ENCODE assay signal across 19 cellular contexts in genomic region chr5:159780246-159780645, GRCh38.
"Had no signal": no experiment of that assay in that cellular context is flagged by ENCODE, and none has a peak within 500 bp of the region (broad histone marks: within the 10 kb centered on the region; RNA-seq: fewer than 3 reads in every experiment).

No MANE protein-coding gene starts in this region.

- H3K27ac ChIP-seq: body of pancreas, gastrocnemius medialis, left ventricle myocardium inferior, psoas muscle, right lobe of liver had no signal

- H3K9me3 ChIP-seq: body of pancreas, gastrocnemius medialis, left ventricle myocardium inferior, psoas muscle, right lobe of liver had no signal

- H3K36me3 ChIP-seq: gastrocnemius medialis, left ventricle myocardium inferior, right lobe of liver had no signal

- ATAC-seq: activated CD8-positive, alpha-beta memory T cell treated with anti-CD3 and anti-CD28 coated beads, Interleukin-2, amount 10 ng/mL, durations not matched to agents 7 days and 5 days; activated T-cell treated with anti-CD3 and anti-CD28 coated beads, Interleukin-2, amount 50 U/mL, for 4 hours; body of pancreas; esophagus mucosa; gastrocnemius medialis; natural killer cell treated with Interleukin-12 subunit alpha and Interleukin-12 subunit beta and Interleukin-15 and Interleukin-18, amount 100 ng/mL, for 72 hours; psoas muscle; right lobe of liver; stimulated activated naive CD8-positive, alpha-beta T cell treated with anti-CD3 and anti-CD28 coated beads, Interleukin-15, Interleukin-2, amounts not matched to agents 100 U/mL and 50 U/mL, for 24 hours had no signal

- H3K4me3 ChIP-seq: body of pancreas, gastrocnemius medialis, left ventricle myocardium inferior, psoas muscle, right lobe of liver had no signal

- DNase-seq: activated CD4-positive, alpha-beta T cell treated with anti-CD3 and anti-CD28 coated beads, Interleukin-2, amount 50 U/mL, for 1 hour; activated CD4-positive, CD25-positive, alpha-beta regulatory T cell; activated CD8-positive, alpha-beta memory T cell treated with anti-CD3 and anti-CD28 coated beads, Interleukin-2, amount 10 ng/mL, durations not matched to agents 7 days and 5 days; activated gamma-delta T cell treated with Interleukin-2 at 50 U/mL for 16 hours; activated T-cell treated with anti-CD3 and anti-CD28 coated beads, Interleukin-2, amount 50 U/mL, for 4 hours; body of pancreas; endodermal cell; gastrocnemius medialis; islet precursor cell; left ventricle myocardium inferior; mesenchymal stem cell; occipital lobe; psoas muscle; right lobe of liver; stimulated activated naive CD8-positive, alpha-beta T cell treated with anti-CD3 and anti-CD28 coated beads, Interleukin-15, Interleukin-2, amounts not matched to agents 100 U/mL and 50 U/mL, for 24 hours; T-helper 2 cell had no signal

- H3K9me3 Mint-ChIP-seq: activated T-cell treated with anti-CD3 and anti-CD28 coated beads, Interleukin-2, amount 50 U/mL, for 4 hours; central memory CD8-positive, alpha-beta T cell; endodermal cell; natural killer cell treated with Interleukin-12 subunit alpha and Interleukin-12 subunit beta and Interleukin-15 and Interleukin-18, amount 100 ng/mL, for 72 hours had no signal

- H3K4me1 Mint-ChIP-seq: central memory CD8-positive, alpha-beta T cell had no signal

- H3K36me3 Mint-ChIP-seq: activated CD8-positive, alpha-beta memory T cell treated with anti-CD3 and anti-CD28 coated beads, Interleukin-2, amount 10 ng/mL, durations not matched to agents 7 days and 5 days; natural killer cell treated with Interleukin-12 subunit alpha and Interleukin-12 subunit beta and Interleukin-15 and Interleukin-18, amount 100 ng/mL, for 72 hours had no signal

- H3K4me1 ChIP-seq: body of pancreas, left ventricle myocardium inferior, psoas muscle, right lobe of liver had no signal

- H3K4me3 Mint-ChIP-seq: activated CD8-positive, alpha-beta memory T cell treated with anti-CD3 and anti-CD28 coated beads, Interleukin-2, amount 10 ng/mL, durations not matched to agents 7 days and 5 days; activated T-cell treated with anti-CD3 and anti-CD28 coated beads, Interleukin-2, amount 50 U/mL, for 4 hours; central memory CD8-positive, alpha-beta T cell; endodermal cell; natural killer cell treated with Interleukin-12 subunit alpha and Interleukin-12 subunit beta and Interleukin-15 and Interleukin-18, amount 100 ng/mL, for 72 hours had no signal

- H3K27me3 ChIP-seq: body of pancreas, gastrocnemius medialis, right lobe of liver had no signal

- H3K27ac Mint-ChIP-seq: activated CD8-positive, alpha-beta memory T cell treated with anti-CD3 and anti-CD28 coated beads, Interleukin-2, amount 10 ng/mL, durations not matched to agents 7 days and 5 days; endodermal cell; natural killer cell treated with Interleukin-12 subunit alpha and Interleukin-12 subunit beta and Interleukin-15 and Interleukin-18, amount 100 ng/mL, for 72 hours had no signal
